Comparison of ENCODE assay signal across 8 cellular contexts in the genomic region with DNA sequence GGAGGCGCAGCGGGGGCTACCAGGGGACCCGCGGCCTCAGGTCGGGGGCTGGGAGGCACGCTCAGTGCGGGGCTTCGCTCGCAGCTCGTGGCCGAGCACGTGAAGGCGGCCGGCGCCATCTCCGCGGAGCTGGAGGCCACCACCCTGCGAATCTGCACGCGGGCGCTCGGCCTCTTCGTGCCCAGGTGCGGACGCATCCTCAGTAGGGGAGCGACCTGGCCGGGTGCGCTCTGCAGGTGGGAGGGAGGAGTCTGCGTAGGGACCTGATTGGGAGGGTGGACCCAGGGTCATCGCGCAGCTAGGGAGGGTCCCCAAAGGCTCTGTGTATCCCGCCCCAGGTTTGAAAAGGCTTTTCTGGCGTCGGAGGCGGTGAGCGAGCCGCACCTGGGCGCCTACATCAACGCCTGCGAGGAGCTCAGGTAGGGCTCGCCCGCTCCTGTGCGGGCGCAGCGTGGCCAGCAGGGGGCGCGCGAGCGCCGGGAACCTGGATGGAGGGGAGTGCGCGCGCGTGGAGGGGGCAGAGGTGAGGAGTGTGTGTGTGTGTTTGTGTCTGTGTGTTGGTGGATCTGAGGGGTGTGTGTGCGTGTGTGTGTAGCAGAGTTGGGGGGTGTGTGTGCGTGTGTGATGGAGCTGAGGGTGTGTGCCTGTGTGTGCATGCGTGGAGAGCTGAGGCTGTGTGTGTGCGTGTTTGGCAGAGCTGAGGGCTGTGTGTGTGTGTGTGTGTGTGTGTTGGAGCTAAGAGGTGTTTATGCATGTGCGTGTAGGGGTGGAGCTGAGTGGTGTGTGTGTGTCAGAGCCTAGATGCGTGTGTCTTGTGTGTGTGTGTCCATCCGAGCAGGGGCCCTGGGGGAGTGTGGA. TPM values are rescaled to one million over a fixed set of nuclear protein-coding genes. Genes with fewer than 3 reads are reported as not detected.
DNase-seq lines count a peak whose midpoint lies in the region; ATAC-seq and TF ChIP-seq lines count a peak whose summit lies in the region.

No MANE protein-coding gene starts in this region.

- TF ChIP-seq CTCF in AG09309 (IDR thresholded peaks at IDR 0.05; ENCODE audit: control insufficient read depth, insufficient read depth, low read depth, low read length, missing control alignments) = peak; percentile 82

- peak; percentile 53 for ATAC-seq in GM19035 (IDR thresholded peaks at IDR 0.05; ENCODE audit: unreplicated experiment)
- peak; percentile 59 for ATAC-seq in left lobe of liver

- no peak for DNase-seq in AG09309 (ENCODE audit: low read depth)
- peak; percentile 75 for DNase-seq in NCI-H1105 treated with DMSO at 0.1 percent for 48 hours (lab: John Stamatoyannopoulos, UW)
- DNase-seq in activated CD4-positive, alpha-beta T cell treated with anti-CD3 and anti-CD28 coated beads for 1 hour = peak; percentile 63
- DNase-seq in central memory CD4-positive, alpha-beta T cell = peak; percentile 62
- no peak for DNase-seq in left lobe of liver (ENCODE audit: low spot score)
- peak; percentile 43 to 65 (median 46) for DNase-seq in stimulated activated CD4-positive, alpha-beta T cell treated with anti-CD3 and anti-CD28 coated beads, TNF-alpha, amount 100 ng/mL, for 48 hours (ENCODE audit: low read depth in 3 of 3)
- DNase-seq in globus pallidus (ENCODE audit: low spot score) = no peak

- no peak overlapping the region for H3K4me3 ChIP-seq in AG09309 (ENCODE audit: control insufficient read depth, low read depth, low read length)

RNA-seq across cellular contexts. Expression of a gene that starts 10.4 kb away (rescaled TPM):
- total RNA-seq in left lobe of liver = 81.5 TPM

RNA-seq across cellular contexts. Expression of a gene that starts 18.4 kb away (rescaled TPM):
- 27.9 TPM for total RNA-seq in left lobe of liver

RNA-seq across cellular contexts. Expression of a gene that starts 20.9 kb away (rescaled TPM):
- not detected for total RNA-seq in left lobe of liver

RNA-seq across cellular contexts. Expression of a gene that starts 47.5 kb away (rescaled TPM):
- 45.0 TPM for total RNA-seq in left lobe of liver

Comparison
In these comparisons a context has a peak if more than half of its experiments do, and no peak if none do; other contexts are left out.
1. DNase-seq: peak in NCI-H1105 treated with DMSO at 0.1 percent for 48 hours (single experiment), activated CD4-positive, alpha-beta T cell treated with anti-CD3 and anti-CD28 coated beads for 1 hour (single experiment), central memory CD4-positive, alpha-beta T cell (single experiment) and stimulated activated CD4-positive, alpha-beta T cell treated with anti-CD3 and anti-CD28 coated beads, TNF-alpha, amount 100 ng/mL, for 48 hours (3 of 3); none in AG09309 (single experiment), left lobe of liver (single experiment) and globus pallidus (single experiment).